ENCODE assay signal across 10 cellular contexts in genomic region chr17:61400786-61401279, GRCh38. TPM values are rescaled to one million over a fixed set of nuclear protein-coding genes. Genes with fewer than 3 reads are reported as not detected.
DNase-seq lines count a peak whose midpoint lies in the region; ATAC-seq and TF ChIP-seq lines count a peak whose summit lies in the region.
"Had no signal": no experiment of that assay in that cellular context is flagged by ENCODE, and none has a peak within 500 bp of the region (broad histone marks: within the 10 kb centered on the region; RNA-seq: fewer than 3 reads in every experiment).

No MANE protein-coding gene starts in this region.

- peaks cover 51% of the 10 kb centered on the region for H3K27me3 Mint-ChIP-seq in activated CD4-positive, alpha-beta T cell treated with anti-CD3 and anti-CD28 coated beads for 36 hours

- no peak for ATAC-seq in activated CD4-positive, alpha-beta T cell treated with anti-CD3 and anti-CD28 coated beads for 36 hours
- no peak for ATAC-seq in lung (ENCODE audit: insufficient read depth, low FRiP score)

- no peaks in the 10 kb centered on the region for H3K9me3 Mint-ChIP-seq in activated CD4-positive, alpha-beta T cell treated with anti-CD3 and anti-CD28 coated beads for 36 hours (ENCODE audit: low read depth)

- CTCF ChIA-PET in activated CD4-positive, alpha-beta T cell treated with anti-CD3 and anti-CD28 coated beads for 36 hours (lab: Charles Lee): interaction anchor here (0.6 to 2.1 kb wide), 3 partner anchors 11 to 417 kb away, joined by 3 to 6 read pairs (median 3); no protein-coding TSS in a partner anchor

- H3K4me3 ChIP-seq in lung (peak overlapping the region; percentile 87), thyroid gland (replicated peaks in 1 of 3) (peak overlapping the region in 2 of 3 donors; percentile 37 to 73)

- WGBS in lung, 2 donors: 3 to 9% methylated on average over 37 of the region's 37 CpGs
- 11 to 16% methylated on average over 28 to 33 of the region's 37 CpGs for WGBS in thyroid gland, 2 donors

- H3K4me1 ChIP-seq in lung (ENCODE audit: control insufficient read depth in 2 of 2, insufficient read depth in 2 of 2, low read length in 2 of 2) (peaks cover 0 to 18% of the 10 kb centered on the region in 2 donors), thyroid gland (peaks cover 30 to 70% of the 10 kb centered on the region in 2 donors)

- no peak overlapping the region for H3K27ac Mint-ChIP-seq in activated CD4-positive, alpha-beta T cell treated with anti-CD3 and anti-CD28 coated beads for 36 hours

- TF ChIP-seq POLR2A in thyroid gland (IDR thresholded peaks at IDR 0.05): no peak

- peaks cover 0 to 26% of the 10 kb centered on the region in 2 donors for H3K36me3 ChIP-seq in lung (ENCODE audit: control insufficient read depth in 2 of 2, insufficient read depth in 2 of 2, low read length in 2 of 2)
- peaks cover 8 to 20% of the 10 kb centered on the region in 2 donors for H3K36me3 ChIP-seq in thyroid gland
- H3K36me3 ChIP-seq: BLaER1 treated with 17β-estradiol and CSF1 and Interleukin-3, amounts not matched to agents 10 nM and 100 nM had no signal

- intact Hi-C loops in activated CD4-positive, alpha-beta T cell treated with anti-CD3 and anti-CD28 coated beads for 36 hours (cut with DNase I, micrococcal nuclease): loop anchor here in 1 of 2 experiments (5.0 kb wide), 1 partner anchor 679 kb away; no protein-coding TSS in a partner anchor
- intact Hi-C loops in thyroid gland (cut with DNase I): no loop called here

- H3K4me1 Mint-ChIP-seq in activated CD4-positive, alpha-beta T cell treated with anti-CD3 and anti-CD28 coated beads for 36 hours: peaks cover 37% of the 10 kb centered on the region

- H3K27me3 ChIP-seq in lung (ENCODE audit: control insufficient read depth, insufficient read depth) (no peaks in the 10 kb centered on the region), thyroid gland (peaks cover 40% of the 10 kb centered on the region)

- TF ChIP-seq CTCF in lung (IDR thresholded peaks at IDR 0.05; ENCODE audit: control extremely low read depth, extremely low read depth) (no peak), thyroid gland (IDR thresholded peaks at IDR 0.05) (no peak)

- in situ Hi-C loops in KBM-7 (cut with MboI; ENCODE audit: low pct_unique_long_range_greater_than_20kb, low sequenced_read_pairs): loop anchor here (25.0 kb wide), 2 partner anchors 161 to 436 kb away; no protein-coding TSS in a partner anchor

- peak overlapping the region; percentile 32 for H3K4me3 Mint-ChIP-seq in activated CD4-positive, alpha-beta T cell treated with anti-CD3 and anti-CD28 coated beads for 36 hours

- H3K27ac ChIP-seq in lung (ENCODE audit: low read depth in 1 of 2, low read length in 1 of 2): peak overlapping the region in 1 of 2 donors; percentile 81
- H3K27ac ChIP-seq in thyroid gland: peak overlapping the region; percentile 69 to 91 (median 75)
- H3K27ac ChIP-seq: BLaER1 treated with 17β-estradiol and CSF1 and Interleukin-3, amounts not matched to agents 10 nM and 100 nM had no signal

- H3K9me3 ChIP-seq in lung (ENCODE audit: control insufficient read depth in 2 of 2, insufficient read depth in 1 of 2, low read length in 1 of 2) (peaks cover 0 to 9% of the 10 kb centered on the region in 2 donors), thyroid gland (no peaks in the 10 kb centered on the region)

- no peak for DNase-seq in activated CD4-positive, alpha-beta T cell treated with anti-CD3 and anti-CD28 coated beads for 36 hours
- DNase-seq in activated CD4-positive, alpha-beta T cell treated with anti-CD3 and anti-CD28 coated beads, Interleukin-2, amount 50 U/mL, for 1 hour: no peak
- DNase-seq in astrocyte of the hippocampus (ENCODE audit: low read depth, low spot score) (peak; percentile 62), lung (ENCODE audit: low spot score) (no peak), thyroid gland (no peak), NCI-H2196 (lab: John Stamatoyannopoulos, UW; ENCODE audit: unreplicated experiment) (no peak), foreskin melanocyte (no peak), KBM-7 (no peak)

- no peaks in the 10 kb centered on the region for H3K36me3 Mint-ChIP-seq in activated CD4-positive, alpha-beta T cell treated with anti-CD3 and anti-CD28 coated beads for 36 hours (ENCODE audit: low read depth)

- POLR2A ChIA-PET in activated CD4-positive, alpha-beta T cell treated with anti-CD3 and anti-CD28 coated beads for 36 hours (lab: Charles Lee): no interaction called here

RNA-seq across cellular contexts. Expression of gene TBX2, which starts 1.2 kb away (rescaled TPM):
- not detected for total RNA-seq in activated CD4-positive, alpha-beta T cell treated with anti-CD3 and anti-CD28 coated beads for 36 hours
- total RNA-seq in lung (100 to 1,000 TPM; 106 to 155 TPM), thyroid gland (10 to 100 TPM in 2 of 4 donors, 1 to 10 TPM in 2; 5.3 to 20.2 (median 11.0) TPM)
- polyA plus RNA-seq in lung: 10 to 100 TPM; 44.5 to 52.2 TPM
- total RNA-seq: T-helper 2 cell treated with Interferon-gamma antibody and Interleukin-4, amounts not matched to agents 100 ng/mL and 5 ng/mL, for 36 hours had no signal

RNA-seq across cellular contexts. Expression of gene TBX4, which starts 51.4 kb away (rescaled TPM):
- total RNA-seq in activated CD4-positive, alpha-beta T cell treated with anti-CD3 and anti-CD28 coated beads for 36 hours: not detected
- total RNA-seq in lung (10 to 100 TPM; 28.7 to 53.7 TPM), thyroid gland (under 1 TPM in 1 of 4 donors, not detected in 3; 0.54 TPM)
- polyA plus RNA-seq in lung: 10 to 100 TPM in 1 of 2 donors, 1 to 10 TPM in 1; 6.1 to 15.3 TPM
- total RNA-seq: T-helper 2 cell treated with Interferon-gamma antibody and Interleukin-4, amounts not matched to agents 100 ng/mL and 5 ng/mL, for 36 hours had no signal

Comparison
In these comparisons a context has a peak if more than half of its experiments do, and no peak if none do; other contexts are left out.
1. RNA of gene TBX2, which starts 1.2 kb away (total RNA-seq): 106 to 155 TPM in lung and 5.3 to 20.2 TPM in thyroid gland; not detected in activated CD4-positive, alpha-beta T cell treated with anti-CD3 and anti-CD28 coated beads for 36 hours; every median in the first group is over 4 times any median in the second.
2. RNA of gene TBX4, which starts 51.4 kb away (total RNA-seq): 28.7 to 53.7 TPM in lung; not detected in activated CD4-positive, alpha-beta T cell treated with anti-CD3 and anti-CD28 coated beads for 36 hours and 0.54 TPM in thyroid gland; every median in the first group is over 10 times any median in the second.